ENCODE assay signal across 2 cellular contexts in the genomic region with DNA sequence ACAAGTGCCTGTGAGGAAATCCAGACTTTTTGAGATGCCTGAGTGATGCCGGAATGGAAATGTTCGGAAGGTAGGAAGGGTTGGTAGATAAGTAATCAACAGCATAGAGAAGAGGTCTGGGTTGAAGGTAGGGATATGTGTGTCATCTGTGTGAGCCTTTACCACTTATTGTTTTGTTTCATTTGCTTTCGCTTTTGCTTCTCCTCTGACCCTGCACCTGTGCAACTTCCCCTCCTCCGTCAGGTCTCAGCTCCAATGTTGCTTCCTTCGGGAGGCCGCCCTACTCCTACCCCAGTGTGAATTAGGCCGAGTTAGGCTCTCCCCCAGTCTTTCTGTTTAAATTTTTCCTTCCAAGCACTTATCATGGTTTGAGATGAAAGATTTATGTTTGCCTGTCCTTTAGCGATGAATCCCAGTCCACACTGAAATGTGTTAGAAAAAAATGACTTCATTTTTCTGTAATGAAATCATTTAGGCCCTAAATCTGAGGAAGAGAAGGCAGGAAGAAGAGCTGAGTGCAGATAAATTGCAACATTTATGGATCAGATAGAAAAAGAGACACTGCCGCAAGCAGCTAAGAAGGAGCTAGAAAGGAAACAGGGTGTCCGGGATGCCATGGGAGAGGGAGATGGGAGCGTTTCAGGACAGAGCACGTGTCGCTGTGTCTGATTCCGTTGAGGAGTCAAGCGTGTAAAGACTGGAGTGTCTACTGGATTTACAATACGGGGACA.
TF ChIP-seq lines count a peak whose summit lies in the region.

No MANE protein-coding gene starts in this region.

TF ChIP-seq in GM23338, 12 proteins besides CTCF, POLR2A, EP300 and RAD21 (continued from another document):
- TF ChIP-seq, protein P1, sequence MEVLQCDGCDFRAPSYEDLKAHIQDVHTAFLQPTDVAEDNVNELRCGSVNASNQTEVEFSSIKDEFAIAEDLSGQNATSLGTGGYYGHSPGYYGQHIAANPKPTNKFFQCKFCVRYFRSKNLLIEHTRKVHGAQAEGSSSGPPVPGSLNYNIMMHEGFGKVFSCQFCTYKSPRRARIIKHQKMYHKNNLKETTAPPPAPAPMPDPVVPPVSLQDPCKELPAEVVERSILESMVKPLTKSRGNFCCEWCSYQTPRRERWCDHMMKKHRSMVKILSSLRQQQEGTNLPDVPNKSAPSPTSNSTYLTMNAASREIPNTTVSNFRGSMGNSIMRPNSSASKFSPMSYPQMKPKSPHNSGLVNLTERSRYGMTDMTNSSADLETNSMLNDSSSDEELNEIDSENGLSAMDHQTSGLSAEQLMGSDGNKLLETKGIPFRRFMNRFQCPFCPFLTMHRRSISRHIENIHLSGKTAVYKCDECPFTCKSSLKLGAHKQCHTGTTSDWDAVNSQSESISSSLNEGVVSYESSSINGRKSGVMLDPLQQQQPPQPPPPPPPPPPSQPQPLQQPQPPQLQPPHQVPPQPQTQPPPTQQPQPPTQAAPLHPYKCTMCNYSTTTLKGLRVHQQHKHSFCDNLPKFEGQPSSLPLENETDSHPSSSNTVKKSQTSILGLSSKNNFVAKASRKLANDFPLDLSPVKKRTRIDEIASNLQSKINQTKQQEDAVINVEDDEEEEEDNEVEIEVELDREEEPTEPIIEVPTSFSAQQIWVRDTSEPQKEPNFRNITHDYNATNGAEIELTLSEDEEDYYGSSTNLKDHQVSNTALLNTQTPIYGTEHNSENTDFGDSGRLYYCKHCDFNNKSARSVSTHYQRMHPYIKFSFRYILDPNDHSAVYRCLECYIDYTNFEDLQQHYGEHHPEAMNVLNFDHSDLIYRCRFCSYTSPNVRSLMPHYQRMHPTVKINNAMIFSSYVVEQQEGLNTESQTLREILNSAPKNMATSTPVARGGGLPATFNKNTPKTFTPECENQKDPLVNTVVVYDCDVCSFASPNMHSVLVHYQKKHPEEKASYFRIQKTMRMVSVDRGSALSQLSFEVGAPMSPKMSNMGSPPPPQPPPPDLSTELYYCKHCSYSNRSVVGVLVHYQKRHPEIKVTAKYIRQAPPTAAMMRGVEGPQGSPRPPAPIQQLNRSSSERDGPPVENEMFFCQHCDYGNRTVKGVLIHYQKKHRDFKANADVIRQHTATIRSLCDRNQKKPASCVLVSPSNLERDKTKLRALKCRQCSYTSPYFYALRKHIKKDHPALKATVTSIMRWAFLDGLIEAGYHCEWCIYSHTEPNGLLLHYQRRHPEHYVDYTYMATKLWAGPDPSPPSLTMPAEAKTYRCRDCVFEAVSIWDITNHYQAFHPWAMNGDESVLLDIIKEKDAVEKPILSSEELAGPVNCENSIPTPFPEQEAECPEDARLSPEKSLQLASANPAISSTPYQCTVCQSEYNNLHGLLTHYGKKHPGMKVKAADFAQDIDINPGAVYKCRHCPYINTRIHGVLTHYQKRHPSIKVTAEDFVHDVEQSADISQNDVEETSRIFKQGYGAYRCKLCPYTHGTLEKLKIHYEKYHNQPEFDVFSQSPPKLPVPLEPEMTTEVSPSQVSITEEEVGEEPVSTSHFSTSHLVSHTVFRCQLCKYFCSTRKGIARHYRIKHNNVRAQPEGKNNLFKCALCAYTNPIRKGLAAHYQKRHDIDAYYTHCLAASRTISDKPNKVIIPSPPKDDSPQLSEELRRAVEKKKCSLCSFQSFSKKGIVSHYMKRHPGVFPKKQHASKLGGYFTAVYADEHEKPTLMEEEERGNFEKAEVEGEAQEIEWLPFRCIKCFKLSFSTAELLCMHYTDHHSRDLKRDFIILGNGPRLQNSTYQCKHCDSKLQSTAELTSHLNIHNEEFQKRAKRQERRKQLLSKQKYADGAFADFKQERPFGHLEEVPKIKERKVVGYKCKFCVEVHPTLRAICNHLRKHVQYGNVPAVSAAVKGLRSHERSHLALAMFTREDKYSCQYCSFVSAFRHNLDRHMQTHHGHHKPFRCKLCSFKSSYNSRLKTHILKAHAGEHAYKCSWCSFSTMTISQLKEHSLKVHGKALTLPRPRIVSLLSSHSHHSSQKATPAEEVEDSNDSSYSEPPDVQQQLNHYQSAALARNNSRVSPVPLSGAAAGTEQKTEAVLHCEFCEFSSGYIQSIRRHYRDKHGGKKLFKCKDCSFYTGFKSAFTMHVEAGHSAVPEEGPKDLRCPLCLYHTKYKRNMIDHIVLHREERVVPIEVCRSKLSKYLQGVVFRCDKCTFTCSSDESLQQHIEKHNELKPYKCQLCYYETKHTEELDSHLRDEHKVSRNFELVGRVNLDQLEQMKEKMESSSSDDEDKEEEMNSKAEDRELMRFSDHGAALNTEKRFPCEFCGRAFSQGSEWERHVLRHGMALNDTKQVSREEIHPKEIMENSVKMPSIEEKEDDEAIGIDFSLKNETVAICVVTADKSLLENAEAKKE (CRISPR knock-in tag; IDR thresholded peaks at IDR 0.05) = no peak
- TF ChIP-seq NANOG (IDR thresholded peaks at IDR 0.05; ENCODE audit: borderline replicate concordance) (no peak), ZNF114 (CRISPR knock-in tag; IDR thresholded peaks at IDR 0.05) (no peak), EZH2 (IDR thresholded peaks at IDR 0.05; ENCODE audit: low read depth, unreplicated experiment) (no peak)

TF ChIP-seq in WTC11, 78 proteins besides CTCF, POLR2A, EP300 and RAD21 (continued from another document):
- TF ChIP-seq, protein P2, sequence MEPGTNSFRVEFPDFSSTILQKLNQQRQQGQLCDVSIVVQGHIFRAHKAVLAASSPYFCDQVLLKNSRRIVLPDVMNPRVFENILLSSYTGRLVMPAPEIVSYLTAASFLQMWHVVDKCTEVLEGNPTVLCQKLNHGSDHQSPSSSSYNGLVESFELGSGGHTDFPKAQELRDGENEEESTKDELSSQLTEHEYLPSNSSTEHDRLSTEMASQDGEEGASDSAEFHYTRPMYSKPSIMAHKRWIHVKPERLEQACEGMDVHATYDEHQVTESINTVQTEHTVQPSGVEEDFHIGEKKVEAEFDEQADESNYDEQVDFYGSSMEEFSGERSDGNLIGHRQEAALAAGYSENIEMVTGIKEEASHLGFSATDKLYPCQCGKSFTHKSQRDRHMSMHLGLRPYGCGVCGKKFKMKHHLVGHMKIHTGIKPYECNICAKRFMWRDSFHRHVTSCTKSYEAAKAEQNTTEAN (CRISPR knock-in tag; IDR thresholded peaks at IDR 0.05) = no peak
- TF ChIP-seq CREM (CRISPR knock-in tag; IDR thresholded peaks at IDR 0.05) (no peak), CBFB (CRISPR knock-in tag; IDR thresholded peaks at IDR 0.05; ENCODE audit: low read depth) (no peak), JAZF1 (CRISPR knock-in tag; IDR thresholded peaks at IDR 0.05) (no peak), TCF7 (CRISPR knock-in tag; IDR thresholded peaks at IDR 0.05; ENCODE audit: low read depth) (no peak), SP1 (CRISPR knock-in tag; conservative IDR thresholded peaks at IDR 0.05) (no peak)
- TF ChIP-seq, protein P3, sequence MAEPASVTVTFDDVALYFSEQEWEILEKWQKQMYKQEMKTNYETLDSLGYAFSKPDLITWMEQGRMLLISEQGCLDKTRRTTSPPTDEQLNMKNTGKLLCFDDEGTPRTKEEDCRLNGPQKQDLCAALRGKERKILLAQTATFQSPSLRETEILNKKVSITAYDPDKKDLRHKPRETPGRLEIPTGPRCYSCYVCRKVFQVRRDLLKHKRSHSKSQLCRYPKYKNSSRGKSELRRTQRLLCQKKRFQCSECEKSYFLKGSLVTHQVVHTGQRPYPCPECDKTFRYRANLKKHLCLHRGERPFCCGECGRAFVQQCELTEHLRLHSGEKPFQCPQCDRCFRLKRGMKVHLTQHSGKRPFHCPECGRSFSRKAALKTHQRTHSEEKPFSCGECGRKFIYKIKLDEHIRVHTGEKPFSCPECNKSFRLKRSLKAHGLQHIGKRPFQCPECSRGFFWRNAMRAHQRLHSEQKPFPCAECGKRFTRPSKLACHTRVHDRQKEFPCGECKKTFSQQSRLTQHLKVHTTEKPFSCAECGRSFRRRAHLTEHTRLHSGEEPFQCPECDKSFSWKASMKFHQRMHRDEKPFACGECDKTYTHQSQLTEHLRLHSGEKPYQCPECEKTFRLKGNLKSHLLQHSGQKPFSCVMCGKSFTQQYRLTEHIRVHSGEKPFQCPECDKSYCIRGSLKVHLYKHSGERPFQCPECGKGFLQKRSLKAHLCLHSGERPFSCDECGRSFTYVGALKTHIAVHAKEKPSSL (CRISPR knock-in tag; conservative IDR thresholded peaks at IDR 0.05) = no peak
- TF ChIP-seq, protein P4, sequence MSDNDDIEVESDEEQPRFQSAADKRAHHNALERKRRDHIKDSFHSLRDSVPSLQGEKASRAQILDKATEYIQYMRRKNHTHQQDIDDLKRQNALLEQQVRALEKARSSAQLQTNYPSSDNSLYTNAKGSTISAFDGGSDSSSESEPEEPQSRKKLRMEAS (CRISPR knock-in tag; IDR thresholded peaks at IDR 0.05) = no peak
- TF ChIP-seq, protein P5, sequence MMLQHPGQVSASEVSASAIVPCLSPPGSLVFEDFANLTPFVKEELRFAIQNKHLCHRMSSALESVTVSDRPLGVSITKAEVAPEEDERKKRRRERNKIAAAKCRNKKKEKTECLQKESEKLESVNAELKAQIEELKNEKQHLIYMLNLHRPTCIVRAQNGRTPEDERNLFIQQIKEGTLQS (CRISPR knock-in tag; conservative IDR thresholded peaks at IDR 0.05) = no peak
- TF ChIP-seq, protein P6, sequence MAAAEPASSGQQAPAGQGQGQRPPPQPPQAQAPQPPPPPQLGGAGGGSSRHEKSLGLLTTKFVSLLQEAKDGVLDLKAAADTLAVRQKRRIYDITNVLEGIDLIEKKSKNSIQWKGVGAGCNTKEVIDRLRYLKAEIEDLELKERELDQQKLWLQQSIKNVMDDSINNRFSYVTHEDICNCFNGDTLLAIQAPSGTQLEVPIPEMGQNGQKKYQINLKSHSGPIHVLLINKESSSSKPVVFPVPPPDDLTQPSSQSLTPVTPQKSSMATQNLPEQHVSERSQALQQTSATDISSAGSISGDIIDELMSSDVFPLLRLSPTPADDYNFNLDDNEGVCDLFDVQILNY (CRISPR knock-in tag; IDR thresholded peaks at IDR 0.05) = no peak
- TF ChIP-seq, protein P7, sequence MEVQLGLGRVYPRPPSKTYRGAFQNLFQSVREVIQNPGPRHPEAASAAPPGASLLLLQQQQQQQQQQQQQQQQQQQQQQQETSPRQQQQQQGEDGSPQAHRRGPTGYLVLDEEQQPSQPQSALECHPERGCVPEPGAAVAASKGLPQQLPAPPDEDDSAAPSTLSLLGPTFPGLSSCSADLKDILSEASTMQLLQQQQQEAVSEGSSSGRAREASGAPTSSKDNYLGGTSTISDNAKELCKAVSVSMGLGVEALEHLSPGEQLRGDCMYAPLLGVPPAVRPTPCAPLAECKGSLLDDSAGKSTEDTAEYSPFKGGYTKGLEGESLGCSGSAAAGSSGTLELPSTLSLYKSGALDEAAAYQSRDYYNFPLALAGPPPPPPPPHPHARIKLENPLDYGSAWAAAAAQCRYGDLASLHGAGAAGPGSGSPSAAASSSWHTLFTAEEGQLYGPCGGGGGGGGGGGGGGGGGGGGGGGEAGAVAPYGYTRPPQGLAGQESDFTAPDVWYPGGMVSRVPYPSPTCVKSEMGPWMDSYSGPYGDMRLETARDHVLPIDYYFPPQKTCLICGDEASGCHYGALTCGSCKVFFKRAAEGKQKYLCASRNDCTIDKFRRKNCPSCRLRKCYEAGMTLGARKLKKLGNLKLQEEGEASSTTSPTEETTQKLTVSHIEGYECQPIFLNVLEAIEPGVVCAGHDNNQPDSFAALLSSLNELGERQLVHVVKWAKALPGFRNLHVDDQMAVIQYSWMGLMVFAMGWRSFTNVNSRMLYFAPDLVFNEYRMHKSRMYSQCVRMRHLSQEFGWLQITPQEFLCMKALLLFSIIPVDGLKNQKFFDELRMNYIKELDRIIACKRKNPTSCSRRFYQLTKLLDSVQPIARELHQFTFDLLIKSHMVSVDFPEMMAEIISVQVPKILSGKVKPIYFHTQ (CRISPR knock-in tag; IDR thresholded peaks at IDR 0.05) = no peak
